In the genomic region with DNA sequence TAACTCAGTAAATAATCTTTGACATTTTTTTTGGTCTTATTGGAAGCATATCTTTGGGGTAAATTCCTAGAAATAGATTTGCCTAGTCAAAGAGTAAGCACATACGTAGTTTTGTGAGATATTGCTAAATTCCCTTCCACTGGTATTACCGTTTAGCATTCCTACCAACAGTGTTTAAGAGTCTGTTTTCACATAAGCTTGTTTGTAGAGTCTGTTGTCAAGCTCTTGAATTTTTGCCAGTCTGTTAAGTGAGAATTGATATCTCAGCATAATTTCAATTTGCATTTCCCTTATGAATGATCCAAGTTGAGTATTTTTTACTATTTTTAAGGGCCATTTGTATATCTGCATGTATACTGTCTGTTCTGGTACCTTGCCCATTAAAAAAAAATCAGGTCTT, we compare ENCODE assay signal across 1 cellular context.
TF ChIP-seq lines count a peak whose summit lies in the region.

No MANE protein-coding gene starts in this region.

TF ChIP-seq in HEK293T, 16 proteins besides CTCF, POLR2A, EP300 and RAD21 (continued from another document):
- TF ChIP-seq BHLHE40 (IDR thresholded peaks at IDR 0.05; ENCODE audit: borderline replicate concordance) (no peak), NFRKB (IDR thresholded peaks at IDR 0.05) (no peak)
